1 cellular context compared by ENCODE assay signal in genomic region chr11:68282141-68282860, GRCh38.
TF ChIP-seq lines count a peak whose summit lies in the region.

No MANE protein-coding gene starts in this region.

TF ChIP-seq in GM12878, 131 proteins besides CTCF, POLR2A, EP300 and RAD21 (continued from another document):
- no peak for TF ChIP-seq CUX1 (IDR thresholded peaks at IDR 0.05; ENCODE audit: insufficient replicate concordance, low read depth, low read length)
- peak; percentile 70; the same call in 1 of the 2 replicates for TF ChIP-seq RELB (IDR thresholded peaks at IDR 0.05; ENCODE audit: low read depth)
- no peak for TF ChIP-seq SPI1 (IDR thresholded peaks at IDR 0.05; ENCODE audit: borderline replicate concordance, insufficient read depth, low read depth, low read length)
- peak; percentile 64; the same call in 1 of the 2 replicates for TF ChIP-seq EED (IDR thresholded peaks at IDR 0.05; ENCODE audit: low read depth)
- peak; percentile 50 for TF ChIP-seq JUNB (IDR thresholded peaks at IDR 0.05)
- peak; percentile 73 for TF ChIP-seq NBN (IDR thresholded peaks at IDR 0.05)
- peak; percentile 72 for TF ChIP-seq PAX5 (IDR thresholded peaks at IDR 0.05; ENCODE audit: borderline replicate concordance, low read depth, low read length)
- TF ChIP-seq ZBED1 (IDR thresholded peaks at IDR 0.05; ENCODE audit: borderline replicate concordance): peak; percentile 28; the same call in 1 of the 2 replicates
- peak; percentile 56; the same call in 1 of the 2 replicates for TF ChIP-seq RAD51 (IDR thresholded peaks at IDR 0.05)
- peak; percentile 33 for TF ChIP-seq BCL3 (IDR thresholded peaks at IDR 0.05; ENCODE audit: borderline replicate concordance, insufficient read depth, low read depth, low read length, poor library complexity, severe bottlenecking)
- TF ChIP-seq RFX5 (IDR thresholded peaks at IDR 0.05; ENCODE audit: low read depth, low read length): no peak
- 0 out of 2 replicates have a peak, but pooled peaks have one; percentile 42 for TF ChIP-seq GABPA (IDR thresholded peaks at IDR 0.05; ENCODE audit: low read depth)
- TF ChIP-seq POLR2AphosphoS2 (IDR thresholded peaks at IDR 0.05; ENCODE audit: low read depth, low read length): no peak
- no peak for TF ChIP-seq ZNF217 (IDR thresholded peaks at IDR 0.05)
- 0 out of 2 replicates have a peak, but pooled peaks have one; percentile 20 for TF ChIP-seq GATAD2B (conservative IDR thresholded peaks at IDR 0.05; ENCODE audit: low read depth)
- TF ChIP-seq ZNF687 (IDR thresholded peaks at IDR 0.05): peak; percentile 79
- TF ChIP-seq SRF (IDR thresholded peaks at IDR 0.05; ENCODE audit: low read depth in 2 of 2, low read length in 2 of 2): no peak
- peak in 1 of 2 experiments; percentile 98; a peak in 2 of 4 replicates for TF ChIP-seq ETV6 (conservative IDR thresholded peaks at IDR 0.05 in 1 of 2, IDR thresholded peaks at IDR 0.05 in 1 of 2; ENCODE audit: borderline replicate concordance in 1 of 2, low read depth in 1 of 2)
- no peak for TF ChIP-seq SUPT20H (IDR thresholded peaks at IDR 0.05; ENCODE audit: borderline replicate concordance, control insufficient read depth, low read depth, low read length)
- TF ChIP-seq BCL11A (IDR thresholded peaks at IDR 0.05; ENCODE audit: low read depth, low read length): no peak
- TF ChIP-seq ATF2 (IDR thresholded peaks at IDR 0.05; ENCODE audit: low read length): peak; percentile 74
- TF ChIP-seq YBX1 (IDR thresholded peaks at IDR 0.05): no peak
- TF ChIP-seq LARP7 (IDR thresholded peaks at IDR 0.05): no peak
- 0 out of 2 replicates have a peak, but pooled peaks have one; percentile 42 for TF ChIP-seq PRDM15 (CRISPR knock-in tag; IDR thresholded peaks at IDR 0.05)
- peak; percentile 64 for TF ChIP-seq MEF2B (IDR thresholded peaks at IDR 0.05; ENCODE audit: partially characterized antibody, poor library complexity, severe bottlenecking)
- no peak for TF ChIP-seq ZBTB33 (IDR thresholded peaks at IDR 0.05)
- TF ChIP-seq ZNF274 (IDR thresholded peaks at IDR 0.05; ENCODE audit: insufficient read depth, insufficient read length): no peak
- TF ChIP-seq BCLAF1 (IDR thresholded peaks at IDR 0.05): no peak
- peak; percentile 75 for TF ChIP-seq NFIC (IDR thresholded peaks at IDR 0.05; ENCODE audit: low read depth, low read length)
- peak; percentile 76 for TF ChIP-seq MTA2 (IDR thresholded peaks at IDR 0.05; ENCODE audit: low read depth)
- TF ChIP-seq ZNF622 (IDR thresholded peaks at IDR 0.05): no peak
